ENCODE assay signal across 8 cellular contexts in the genomic region with DNA sequence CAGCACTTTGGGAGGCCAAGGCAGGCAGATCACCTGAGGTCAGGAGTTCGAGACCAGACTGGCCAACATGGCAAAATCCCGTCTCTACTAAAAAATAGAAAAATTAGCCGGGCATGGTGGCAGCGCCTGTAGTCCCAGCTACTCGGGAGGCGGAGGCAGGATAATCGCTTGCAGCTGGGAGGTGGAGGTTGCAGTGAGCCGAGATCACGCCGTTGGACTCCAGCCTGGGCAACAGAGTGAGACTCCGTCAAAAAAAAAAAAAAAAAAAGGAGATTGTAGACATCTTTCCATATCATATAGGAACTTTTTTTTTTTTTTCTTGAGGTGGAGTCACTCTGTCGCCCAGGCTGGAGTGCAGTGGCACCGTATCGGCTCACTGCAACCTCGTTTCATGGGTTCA. TPM values are rescaled to one million over a fixed set of nuclear protein-coding genes. Genes with fewer than 3 reads are reported as not detected.
DNase-seq lines count a peak whose midpoint lies in the region; ATAC-seq, FAIRE-seq and TF ChIP-seq lines count a peak whose summit lies in the region.
"Not testable (repeated sequence)": the region's sequence is repeated elsewhere in the genome, so short reads cannot be mapped to it uniquely, and the experiment has no call there.

No MANE protein-coding gene starts in this region.

- not testable (repeated sequence) for FAIRE-seq in A549 (lab: Jason Lieb, UNC)

- DNase-seq in A549 (ENCODE audit: low read depth in 1 of 2, low spot score in 1 of 2); PC-3; activated CD8-positive, alpha-beta memory T cell treated with anti-CD3 and anti-CD28 coated beads, Interleukin-2, amount 10 ng/mL, durations not matched to agents 7 days and 5 days; mammary epithelial cell; fibroblast of villous mesenchyme (ENCODE audit: low read depth); mesothelial cell of epicardium (ENCODE audit: low spot score in 2 of 2, unreplicated experiment in 2 of 2); gastrocnemius medialis: not testable (repeated sequence)

- dilution Hi-C loops in mammary epithelial cell (cut with HindIII; ENCODE audit: low sequenced_read_pairs), result not testable (repeated sequence)

- peaks cover 24% of the 10 kb centered on the region for H3K4me1 Mint-ChIP-seq in activated CD8-positive, alpha-beta memory T cell treated with anti-CD3 and anti-CD28 coated beads, Interleukin-2, amount 10 ng/mL, durations not matched to agents 7 days and 5 days
- peaks cover 16% of the 10 kb centered on the region for H3K4me1 Mint-ChIP-seq in mesothelial cell of epicardium

- POLR2A ChIA-PET in A549 (lab: Yijun Ruan, JAX); PC-3 (lab: Charles Lee; ENCODE audit: unreplicated experiment): not testable (repeated sequence)

- H3K9me2 ChIP-seq in PC-3 (replicated peaks; ENCODE audit: low read length), result not testable (repeated sequence)

- H3K4me3 ChIP-seq in A549 (peak overlapping the region; percentile 90), GM12875 (ENCODE audit: low read depth, low read length) (peak overlapping the region; percentile 99), PC-3 (ENCODE audit: low read length) (peak overlapping the region; percentile 84), mammary epithelial cell (replicated peaks in 1 of 3; ENCODE audit: insufficient read depth in 1 of 3, low read depth in 2 of 3, low read length in 3 of 3) (peak overlapping the region in 2 of 3 experiments; percentile 84 to 96), fibroblast of villous mesenchyme (ENCODE audit: low read depth, low read length) (peak overlapping the region; percentile 81), gastrocnemius medialis (peak overlapping the region; percentile 91 to 99 (median 94))

- not testable (repeated sequence) for H3K36me3 ChIP-seq in PC-3 (ENCODE audit: low read depth, low read length); mammary epithelial cell (ENCODE audit: insufficient read depth, low read length); gastrocnemius medialis

- not testable (repeated sequence) for H3K27me3 ChIP-seq in PC-3 (ENCODE audit: low read length); mammary epithelial cell (ENCODE audit: insufficient read depth, low read length); gastrocnemius medialis

- H3K27ac ChIP-seq in A549 (peak overlapping the region in 1 of 2 experiments; percentile 92; a peak in 3 of 6 replicates), gastrocnemius medialis (peak overlapping the region; percentile 97 to 99 (median 98))
- H3K27ac ChIP-seq in PC-3 (ENCODE audit: low read length); mammary epithelial cell (ENCODE audit: insufficient read depth, low read depth, low read length): not testable (repeated sequence)

- not testable (repeated sequence) for TF ChIP-seq RAD21 in A549 (conservative IDR thresholded peaks at IDR 0.05 in 1 of 2, IDR thresholded peaks at IDR 0.05 in 1 of 2)

- not testable (repeated sequence) for H3F3A ChIP-seq in PC-3 (ENCODE audit: low read length, unreplicated experiment)

- not testable (repeated sequence) for H2AFZ ChIP-seq in PC-3 (ENCODE audit: low read length); mammary epithelial cell (ENCODE audit: low read depth, low read length)

- TF ChIP-seq POLR2A in A549 (IDR thresholded peaks at IDR 0.05; ENCODE audit: low read length); gastrocnemius medialis (IDR thresholded peaks at IDR 0.05): not testable (repeated sequence)

- H3K4me2 ChIP-seq in A549 (peak overlapping the region; percentile 90), PC-3 (ENCODE audit: low read length) (peak overlapping the region; percentile 97), mammary epithelial cell (ENCODE audit: insufficient read depth, low read depth, low read length) (peak overlapping the region; percentile 98)

- BruUV-seq in PC-3 (replicated peaks; lab: Mats Ljungman, UMichigan); mammary epithelial cell (replicated peaks; lab: Mats Ljungman, UMichigan): not testable (repeated sequence)

- in situ Hi-C loops in mammary epithelial cell (cut with MboI; ENCODE audit: low sequenced_read_pairs in 2 of 2); gastrocnemius medialis (cut with MboI; ENCODE audit: low sequenced_read_pairs in 4 of 4): not testable (repeated sequence)

- H4K20me1 ChIP-seq in PC-3 (ENCODE audit: low read length); mammary epithelial cell (ENCODE audit: insufficient read depth, low read length): not testable (repeated sequence)

- H3K79me2 ChIP-seq in PC-3 (ENCODE audit: low read length) (peaks cover 27% of the 10 kb centered on the region), mammary epithelial cell (ENCODE audit: insufficient read depth, low read length) (peaks cover 16% of the 10 kb centered on the region)

- not testable (repeated sequence) for H3K27me3 Mint-ChIP-seq in activated CD8-positive, alpha-beta memory T cell treated with anti-CD3 and anti-CD28 coated beads, Interleukin-2, amount 10 ng/mL, durations not matched to agents 7 days and 5 days; mesothelial cell of epicardium (ENCODE audit: low read depth)

- CTCF ChIA-PET in A549 (lab: Yijun Ruan, JAX), result interaction anchor here (0.6 kb wide), 1 partner anchor 83 kb away, joined by 3 read pairs; no protein-coding TSS in a partner anchor
- CTCF ChIA-PET in PC-3 (lab: Charles Lee); mammary epithelial cell (lab: Charles Lee; ENCODE audit: low non-redundant PET): not testable (repeated sequence)
- CTCF ChIA-PET in activated CD8-positive, alpha-beta memory T cell treated with anti-CD3 and anti-CD28 coated beads, Interleukin-2, amount 10 ng/mL, durations not matched to agents 7 days and 5 days (lab: Charles Lee), result interaction anchor here (0.7 kb wide), 1 partner anchor 46 kb away, joined by 3 read pairs; no protein-coding TSS in a partner anchor

- H3K9ac ChIP-seq in PC-3 (ENCODE audit: low read length), result peak overlapping the region; percentile 92; the same call in 1 of the 2 replicates
- H3K9ac ChIP-seq in mammary epithelial cell (ENCODE audit: insufficient read depth, low read length), result not testable (repeated sequence)

- not testable (repeated sequence) for TF ChIP-seq CTCF in A549 (IDR thresholded peaks at IDR 0.05); GM12875 (IDR thresholded peaks at IDR 0.05; ENCODE audit: borderline replicate concordance, insufficient read depth, low read depth, low read length); PC-3 (conservative IDR thresholded peaks at IDR 0.05; ENCODE audit: low read depth, low read length); mammary epithelial cell (conservative IDR thresholded peaks at IDR 0.05 in 1 of 2, IDR thresholded peaks at IDR 0.05 in 1 of 2; ENCODE audit: extremely low read depth in 1 of 2, insufficient read depth in 1 of 2, low read depth in 1 of 2, low read length in 2 of 2); fibroblast of villous mesenchyme (IDR thresholded peaks at IDR 0.05; ENCODE audit: insufficient read depth, low read depth, low read length); mesothelial cell of epicardium (IDR thresholded peaks at IDR 0.05; ENCODE audit: unreplicated experiment); gastrocnemius medialis (IDR thresholded peaks at IDR 0.05 in 4 of 5, conservative IDR thresholded peaks at IDR 0.05 in 1 of 5)

- not testable (repeated sequence) for ATAC-seq in A549; PC-3; activated CD8-positive, alpha-beta memory T cell treated with anti-CD3 and anti-CD28 coated beads, Interleukin-2, amount 10 ng/mL, durations not matched to agents 7 days and 5 days; gastrocnemius medialis

- H3K9me3 Mint-ChIP-seq in activated CD8-positive, alpha-beta memory T cell treated with anti-CD3 and anti-CD28 coated beads, Interleukin-2, amount 10 ng/mL, durations not matched to agents 7 days and 5 days (ENCODE audit: low read depth); mesothelial cell of epicardium: not testable (repeated sequence)

- not testable (repeated sequence) for H3K9me3 ChIP-seq in A549; PC-3 (ENCODE audit: low read length); mammary epithelial cell (replicated peaks; ENCODE audit: insufficient read depth, low read length); gastrocnemius medialis

- peak overlapping the region; percentile 87 for H3K27ac Mint-ChIP-seq in activated CD8-positive, alpha-beta memory T cell treated with anti-CD3 and anti-CD28 coated beads, Interleukin-2, amount 10 ng/mL, durations not matched to agents 7 days and 5 days
- H3K27ac Mint-ChIP-seq in mesothelial cell of epicardium, result peak overlapping the region; percentile 97

- not testable (repeated sequence) for TF ChIP-seq EP300 in A549 (IDR thresholded peaks at IDR 0.05)

- H3K36me3 Mint-ChIP-seq in activated CD8-positive, alpha-beta memory T cell treated with anti-CD3 and anti-CD28 coated beads, Interleukin-2, amount 10 ng/mL, durations not matched to agents 7 days and 5 days; mesothelial cell of epicardium: not testable (repeated sequence)

- WGBS in A549 (ENCODE audit: missing lambda C conversion rate), result 86% methylated on average over 15 of the region's 15 CpGs
- 82% methylated on average over 10 of the region's 15 CpGs for WGBS in mammary epithelial cell (ENCODE audit: low coverage, missing lambda C conversion rate)

- peaks cover 11% of the 10 kb centered on the region; the same call in 1 of the 3 replicates for H3K4me1 ChIP-seq in A549
- H3K4me1 ChIP-seq in PC-3 (ENCODE audit: insufficient read depth, low read length), result peaks cover 13% of the 10 kb centered on the region; the same call in 1 of the 2 replicates
- H3K4me1 ChIP-seq in mammary epithelial cell (ENCODE audit: insufficient read depth, low read length), result peaks cover 14% of the 10 kb centered on the region
- peaks cover 32 to 33% of the 10 kb centered on the region in 2 donors for H3K4me1 ChIP-seq in gastrocnemius medialis

- peak overlapping the region; percentile 85 for H3K4me3 Mint-ChIP-seq in activated CD8-positive, alpha-beta memory T cell treated with anti-CD3 and anti-CD28 coated beads, Interleukin-2, amount 10 ng/mL, durations not matched to agents 7 days and 5 days
- H3K4me3 Mint-ChIP-seq in mesothelial cell of epicardium, result peak overlapping the region; percentile 90

- intact Hi-C loops in PC-3 (cut with micrococcal nuclease); mammary epithelial cell (cut with micrococcal nuclease); gastrocnemius medialis (cut with DNase I; ENCODE audit: low total_unique reads): not testable (repeated sequence)

RNA-seq across cellular contexts. Expression of gene ZBTB42, which starts 13.8 kb away (rescaled TPM):
- 1.6 and 2.1 TPM in 2 replicates for polyA plus RNA-seq in A549 (2011; rRNA removed)
- polyA plus RNA-seq in A549 (2012; cell fraction: cytosol; rRNA removed), result 1.6 and 2.9 TPM in 2 replicates
- 2.3 and 2.9 TPM in 2 replicates for polyA plus RNA-seq in A549 (2012; cell fraction: nucleus; rRNA removed)
- polyA plus RNA-seq in A549 (2017; fragmentation: RNase III; extraction: RNeasy Plus Mini Kit Qiagen cat#74134 plus additional on column Dnase treatment), result 2.3 to 3.1 TPM (median 2.6 TPM) in 3 replicates
- polyA minus RNA-seq in A549 (2011; rRNA and poly(A)+ RNA removed), result 3.9 and 4.1 TPM in 2 replicates
- 9.2 and 11.3 TPM in 2 replicates for total RNA-seq in PC-3 (2014; rRNA removed)
- total RNA-seq in activated CD8-positive, alpha-beta memory T cell treated with anti-CD3 and anti-CD28 coated beads, Interleukin-2, amount 10 ng/mL, durations not matched to agents 7 days and 5 days, result 1 to 10 TPM; 4.9 to 5.5 TPM
- 1 to 10 TPM; 1.9 to 2.2 TPM for total RNA-seq in mammary epithelial cell
- 1.2 TPM for polyA plus RNA-seq in mammary epithelial cell
- polyA minus RNA-seq in mammary epithelial cell, result 0.41 TPM
- 3.5 and 4.3 TPM in 2 replicates for total RNA-seq in fibroblast of villous mesenchyme
- total RNA-seq in mesothelial cell of epicardium, result 5.8 to 6.7 TPM (median 6.2 TPM) in 3 replicates
- 10 to 100 TPM in 3 of 4 donors, 1 to 10 TPM in 1; 2.4 to 20.8 (median 12.5) TPM for total RNA-seq in gastrocnemius medialis

RNA-seq across cellular contexts. Expression of gene AKT1, which starts 19.2 kb away (rescaled TPM):
- polyA plus RNA-seq in A549 (2011; rRNA removed), result 66.0 and 70.2 TPM in 2 replicates
- polyA plus RNA-seq in A549 (2012; cell fraction: cytosol; rRNA removed), result 164 and 170 TPM in 2 replicates
- polyA plus RNA-seq in A549 (2012; cell fraction: nucleus; rRNA removed), result 315 and 328 TPM in 2 replicates
- polyA plus RNA-seq in A549 (2017; fragmentation: RNase III; extraction: RNeasy Plus Mini Kit Qiagen cat#74134 plus additional on column Dnase treatment), result 87.1 to 93.8 TPM (median 93.0 TPM) in 3 replicates
- 138 and 139 TPM in 2 replicates for polyA minus RNA-seq in A549 (2011; rRNA and poly(A)+ RNA removed)
- 196 and 212 TPM in 2 replicates for total RNA-seq in PC-3 (2014; rRNA removed)
- total RNA-seq in activated CD8-positive, alpha-beta memory T cell treated with anti-CD3 and anti-CD28 coated beads, Interleukin-2, amount 10 ng/mL, durations not matched to agents 7 days and 5 days, result 100 to 1,000 TPM; 178 to 202 TPM
- total RNA-seq in mammary epithelial cell, result 100 to 1,000 TPM; 116 to 125 TPM
- 124 TPM for polyA plus RNA-seq in mammary epithelial cell
- polyA minus RNA-seq in mammary epithelial cell, result 153 TPM
- 233 and 261 TPM in 2 replicates for total RNA-seq in fibroblast of villous mesenchyme
- total RNA-seq in mesothelial cell of epicardium, result 116 to 122 TPM (median 117 TPM) in 3 replicates
- 10 to 100 TPM; 44.4 to 70.4 (median 57.0) TPM for total RNA-seq in gastrocnemius medialis

RNA-seq across cellular contexts. Expression of gene CEP170B, which starts 50.4 kb away (rescaled TPM):
- polyA plus RNA-seq in A549 (2011; rRNA removed), result 3.9 and 4.5 TPM in 2 replicates
- polyA plus RNA-seq in A549 (2012; cell fraction: cytosol; rRNA removed), result 8.7 and 12.5 TPM in 2 replicates
- 59.0 and 71.9 TPM in 2 replicates for polyA plus RNA-seq in A549 (2012; cell fraction: nucleus; rRNA removed)
- polyA plus RNA-seq in A549 (2017; fragmentation: RNase III; extraction: RNeasy Plus Mini Kit Qiagen cat#74134 plus additional on column Dnase treatment), result 13.1 to 14.3 TPM (median 13.5 TPM) in 3 replicates
- polyA minus RNA-seq in A549 (2011; rRNA and poly(A)+ RNA removed), result 3.8 and 4.3 TPM in 2 replicates
- 33.2 and 53.4 TPM in 2 replicates for total RNA-seq in PC-3 (2014; rRNA removed)
- total RNA-seq in activated CD8-positive, alpha-beta memory T cell treated with anti-CD3 and anti-CD28 coated beads, Interleukin-2, amount 10 ng/mL, durations not matched to agents 7 days and 5 days, result 1 to 10 TPM; 4.6 to 8.5 TPM
- total RNA-seq in mammary epithelial cell, result 10 to 100 TPM; 61.3 to 91.4 TPM
- 23.1 TPM for polyA plus RNA-seq in mammary epithelial cell
- polyA minus RNA-seq in mammary epithelial cell, result 12.0 TPM
- 19.4 and 22.5 TPM in 2 replicates for total RNA-seq in fibroblast of villous mesenchyme
- 28.3 to 29.2 TPM (median 28.4 TPM) in 3 replicates for total RNA-seq in mesothelial cell of epicardium
- 10 to 100 TPM in 1 of 4 donors, 1 to 10 TPM in 3; 4.5 to 13.0 (median 7.1) TPM for total RNA-seq in gastrocnemius medialis
